1 cellular context compared by ENCODE assay signal in genomic region chrX:154526901-154527675, GRCh38.
TF ChIP-seq lines count a peak whose summit lies in the region.

No MANE protein-coding gene starts in this region.

TF ChIP-seq in HepG2, 621 proteins besides CTCF, POLR2A, EP300 and RAD21 (continued from another document and continues in another):
- 0 out of 2 replicates have a peak, but pooled peaks have one; percentile 20 for TF ChIP-seq SP5 (CRISPR knock-in tag; IDR thresholded peaks at IDR 0.05; ENCODE audit: borderline replicate concordance, low read depth)
- no peak for TF ChIP-seq SMAD9 (CRISPR knock-in tag; IDR thresholded peaks at IDR 0.05)
- no peak for TF ChIP-seq ZNF441 (CRISPR knock-in tag; IDR thresholded peaks at IDR 0.05; ENCODE audit: borderline replicate concordance)
- no peak for TF ChIP-seq ZMAT3 (CRISPR knock-in tag; conservative IDR thresholded peaks at IDR 0.05)
- TF ChIP-seq IRF2 (CRISPR knock-in tag; IDR thresholded peaks at IDR 0.05): 0 out of 2 replicates have a peak, but pooled peaks have one; percentile 20
- no peak for TF ChIP-seq ZNF382 (CRISPR knock-in tag; IDR thresholded peaks at IDR 0.05; ENCODE audit: borderline replicate concordance)
- no peak for TF ChIP-seq MBNL3 (CRISPR knock-in tag; conservative IDR thresholded peaks at IDR 0.05)
- TF ChIP-seq ELK4 (CRISPR knock-in tag; IDR thresholded peaks at IDR 0.05; ENCODE audit: borderline replicate concordance): no peak
- TF ChIP-seq HDAC1 (CRISPR knock-in tag; IDR thresholded peaks at IDR 0.05): no peak
- TF ChIP-seq ZNF24 (IDR thresholded peaks at IDR 0.05): no peak
- TF ChIP-seq NR2C2 (CRISPR knock-in tag; IDR thresholded peaks at IDR 0.05; ENCODE audit: borderline replicate concordance): no peak
- no peak for TF ChIP-seq SRY (CRISPR knock-in tag; IDR thresholded peaks at IDR 0.05)
- TF ChIP-seq HNRNPLL (IDR thresholded peaks at IDR 0.05; ENCODE audit: low read depth, low read length, poor library complexity, severe bottlenecking): no peak
- TF ChIP-seq HNRNPK (IDR thresholded peaks at IDR 0.05; ENCODE audit: low read depth, low read length, poor library complexity, severe bottlenecking): no peak
- TF ChIP-seq ZNF33B (CRISPR knock-in tag; IDR thresholded peaks at IDR 0.05): no peak
- TF ChIP-seq HOXA5 (CRISPR knock-in tag; IDR thresholded peaks at IDR 0.05): no peak
- TF ChIP-seq, protein P1, sequence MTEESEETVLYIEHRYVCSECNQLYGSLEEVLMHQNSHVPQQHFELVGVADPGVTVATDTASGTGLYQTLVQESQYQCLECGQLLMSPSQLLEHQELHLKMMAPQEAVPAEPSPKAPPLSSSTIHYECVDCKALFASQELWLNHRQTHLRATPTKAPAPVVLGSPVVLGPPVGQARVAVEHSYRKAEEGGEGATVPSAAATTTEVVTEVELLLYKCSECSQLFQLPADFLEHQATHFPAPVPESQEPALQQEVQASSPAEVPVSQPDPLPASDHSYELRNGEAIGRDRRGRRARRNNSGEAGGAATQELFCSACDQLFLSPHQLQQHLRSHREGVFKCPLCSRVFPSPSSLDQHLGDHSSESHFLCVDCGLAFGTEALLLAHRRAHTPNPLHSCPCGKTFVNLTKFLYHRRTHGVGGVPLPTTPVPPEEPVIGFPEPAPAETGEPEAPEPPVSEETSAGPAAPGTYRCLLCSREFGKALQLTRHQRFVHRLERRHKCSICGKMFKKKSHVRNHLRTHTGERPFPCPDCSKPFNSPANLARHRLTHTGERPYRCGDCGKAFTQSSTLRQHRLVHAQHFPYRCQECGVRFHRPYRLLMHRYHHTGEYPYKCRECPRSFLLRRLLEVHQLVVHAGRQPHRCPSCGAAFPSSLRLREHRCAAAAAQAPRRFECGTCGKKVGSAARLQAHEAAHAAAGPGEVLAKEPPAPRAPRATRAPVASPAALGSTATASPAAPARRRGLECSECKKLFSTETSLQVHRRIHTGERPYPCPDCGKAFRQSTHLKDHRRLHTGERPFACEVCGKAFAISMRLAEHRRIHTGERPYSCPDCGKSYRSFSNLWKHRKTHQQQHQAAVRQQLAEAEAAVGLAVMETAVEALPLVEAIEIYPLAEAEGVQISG (CRISPR knock-in tag; IDR thresholded peaks at IDR 0.05): peak; percentile 15; the same call in 1 of the 2 replicates
- TF ChIP-seq ZNF567 (CRISPR knock-in tag; IDR thresholded peaks at IDR 0.05; ENCODE audit: borderline replicate concordance): no peak
- TF ChIP-seq ETS1 (CRISPR knock-in tag; IDR thresholded peaks at IDR 0.05): no peak
- peak; percentile 27 for TF ChIP-seq XRCC5 (optimal IDR thresholded peaks at IDR 0.05; ENCODE audit: low read length)
- TF ChIP-seq ZNF232 (CRISPR knock-in tag; IDR thresholded peaks at IDR 0.05; ENCODE audit: borderline replicate concordance): no peak
- TF ChIP-seq SSRP1 (CRISPR knock-in tag; IDR thresholded peaks at IDR 0.05): peak; percentile 33; the same call in 1 of the 2 replicates
- no peak for TF ChIP-seq MAZ (IDR thresholded peaks at IDR 0.05; ENCODE audit: borderline replicate concordance, low read depth, low read length)
- no peak for TF ChIP-seq MAZ (CRISPR knock-in tag; IDR thresholded peaks at IDR 0.05; ENCODE audit: low read depth)
- TF ChIP-seq ZNF703 (CRISPR knock-in tag; IDR thresholded peaks at IDR 0.05; ENCODE audit: borderline replicate concordance): no peak
- TF ChIP-seq ZNF331 (CRISPR knock-in tag; IDR thresholded peaks at IDR 0.05): no peak
- peak; percentile 65 for TF ChIP-seq ZNF687 (CRISPR knock-in tag; IDR thresholded peaks at IDR 0.05)
- TF ChIP-seq, protein P2, sequence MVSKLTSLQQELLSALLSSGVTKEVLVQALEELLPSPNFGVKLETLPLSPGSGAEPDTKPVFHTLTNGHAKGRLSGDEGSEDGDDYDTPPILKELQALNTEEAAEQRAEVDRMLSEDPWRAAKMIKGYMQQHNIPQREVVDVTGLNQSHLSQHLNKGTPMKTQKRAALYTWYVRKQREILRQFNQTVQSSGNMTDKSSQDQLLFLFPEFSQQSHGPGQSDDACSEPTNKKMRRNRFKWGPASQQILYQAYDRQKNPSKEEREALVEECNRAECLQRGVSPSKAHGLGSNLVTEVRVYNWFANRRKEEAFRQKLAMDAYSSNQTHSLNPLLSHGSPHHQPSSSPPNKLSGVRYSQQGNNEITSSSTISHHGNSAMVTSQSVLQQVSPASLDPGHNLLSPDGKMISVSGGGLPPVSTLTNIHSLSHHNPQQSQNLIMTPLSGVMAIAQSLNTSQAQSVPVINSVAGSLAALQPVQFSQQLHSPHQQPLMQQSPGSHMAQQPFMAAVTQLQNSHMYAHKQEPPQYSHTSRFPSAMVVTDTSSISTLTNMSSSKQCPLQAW (CRISPR knock-in tag; IDR thresholded peaks at IDR 0.05): peak; percentile 61; the same call in 1 of the 2 replicates
- TF ChIP-seq, protein P3, sequence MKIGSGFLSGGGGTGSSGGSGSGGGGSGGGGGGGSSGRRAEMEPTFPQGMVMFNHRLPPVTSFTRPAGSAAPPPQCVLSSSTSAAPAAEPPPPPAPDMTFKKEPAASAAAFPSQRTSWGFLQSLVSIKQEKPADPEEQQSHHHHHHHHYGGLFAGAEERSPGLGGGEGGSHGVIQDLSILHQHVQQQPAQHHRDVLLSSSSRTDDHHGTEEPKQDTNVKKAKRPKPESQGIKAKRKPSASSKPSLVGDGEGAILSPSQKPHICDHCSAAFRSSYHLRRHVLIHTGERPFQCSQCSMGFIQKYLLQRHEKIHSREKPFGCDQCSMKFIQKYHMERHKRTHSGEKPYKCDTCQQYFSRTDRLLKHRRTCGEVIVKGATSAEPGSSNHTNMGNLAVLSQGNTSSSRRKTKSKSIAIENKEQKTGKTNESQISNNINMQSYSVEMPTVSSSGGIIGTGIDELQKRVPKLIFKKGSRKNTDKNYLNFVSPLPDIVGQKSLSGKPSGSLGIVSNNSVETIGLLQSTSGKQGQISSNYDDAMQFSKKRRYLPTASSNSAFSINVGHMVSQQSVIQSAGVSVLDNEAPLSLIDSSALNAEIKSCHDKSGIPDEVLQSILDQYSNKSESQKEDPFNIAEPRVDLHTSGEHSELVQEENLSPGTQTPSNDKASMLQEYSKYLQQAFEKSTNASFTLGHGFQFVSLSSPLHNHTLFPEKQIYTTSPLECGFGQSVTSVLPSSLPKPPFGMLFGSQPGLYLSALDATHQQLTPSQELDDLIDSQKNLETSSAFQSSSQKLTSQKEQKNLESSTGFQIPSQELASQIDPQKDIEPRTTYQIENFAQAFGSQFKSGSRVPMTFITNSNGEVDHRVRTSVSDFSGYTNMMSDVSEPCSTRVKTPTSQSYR (CRISPR knock-in tag; IDR thresholded peaks at IDR 0.05; ENCODE audit: borderline replicate concordance): no peak
- TF ChIP-seq NFIB (CRISPR knock-in tag; IDR thresholded peaks at IDR 0.05; ENCODE audit: borderline replicate concordance): no peak
- TF ChIP-seq STAT6 (CRISPR knock-in tag; IDR thresholded peaks at IDR 0.05; ENCODE audit: borderline replicate concordance): no peak
- no peak for TF ChIP-seq SKI (IDR thresholded peaks at IDR 0.05; ENCODE audit: partially characterized antibody)
- TF ChIP-seq HCFC1 (IDR thresholded peaks at IDR 0.05; ENCODE audit: low read depth, low read length): no peak
- TF ChIP-seq ZFY (CRISPR knock-in tag; IDR thresholded peaks at IDR 0.05): no peak
- no peak for TF ChIP-seq ZNF878 (CRISPR knock-in tag; IDR thresholded peaks at IDR 0.05)
- TF ChIP-seq HMGXB4 (CRISPR knock-in tag; IDR thresholded peaks at IDR 0.05; ENCODE audit: borderline replicate concordance in 1 of 2, low read depth in 1 of 2): peak; percentile 20 to 39; a peak in 1 of 4 replicates
- TF ChIP-seq SOX6 (IDR thresholded peaks at IDR 0.05): no peak
- TF ChIP-seq SOX6 (CRISPR knock-in tag; IDR thresholded peaks at IDR 0.05): peak; percentile 27; the same call in 1 of the 2 replicates
- no peak for TF ChIP-seq MEF2D (CRISPR knock-in tag; IDR thresholded peaks at IDR 0.05)
- no peak for TF ChIP-seq SKIL (CRISPR knock-in tag; IDR thresholded peaks at IDR 0.05; ENCODE audit: borderline replicate concordance)
- peak; percentile 32 for TF ChIP-seq STAG1 (CRISPR knock-in tag; IDR thresholded peaks at IDR 0.05)
- no peak for TF ChIP-seq TBX3 (IDR thresholded peaks at IDR 0.05; ENCODE audit: borderline replicate concordance)
- peak; percentile 23; the same call in 1 of the 2 replicates for TF ChIP-seq ELF1 (CRISPR knock-in tag; IDR thresholded peaks at IDR 0.05)
